ENCODE assay signal across 14 cellular contexts in the genomic region with DNA sequence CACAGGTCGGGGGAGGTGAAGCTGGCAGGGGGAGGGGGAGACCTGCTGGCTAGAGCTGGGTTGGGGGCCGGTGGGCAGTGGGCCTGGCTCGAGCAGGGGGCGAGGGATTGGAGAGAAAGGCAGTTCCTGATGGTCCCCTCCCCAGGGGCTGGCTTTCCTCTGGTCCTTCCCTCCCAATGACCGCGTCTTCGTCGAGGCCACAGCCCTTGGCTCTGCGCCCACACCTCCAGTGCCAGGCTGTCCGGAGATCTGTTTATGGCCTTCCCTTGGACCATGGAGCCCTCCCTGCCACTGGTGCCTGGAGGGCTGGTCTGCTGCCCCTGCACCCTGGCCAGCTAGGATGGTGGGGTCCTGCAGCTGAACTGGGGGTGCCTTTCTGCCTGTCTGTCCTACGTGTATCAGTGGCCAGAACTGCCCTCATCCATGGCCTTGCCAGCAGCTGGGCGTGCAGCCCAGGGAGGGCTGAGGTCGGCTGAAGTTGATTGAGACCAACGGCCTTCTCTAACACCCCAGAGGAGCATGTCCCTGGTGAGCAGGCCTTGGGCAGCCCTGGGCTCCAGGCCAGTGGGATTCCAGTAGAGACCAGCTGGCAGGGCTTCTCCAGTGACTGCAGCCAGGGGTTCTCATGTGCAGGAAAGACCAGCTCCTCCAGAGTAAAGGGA. TPM values are rescaled to one million over a fixed set of nuclear protein-coding genes. Genes with fewer than 3 reads are reported as not detected.
A peak's percentile ranks its signal among the peaks of the same experiment; 100 is the strongest.
DNase-seq lines count a peak whose midpoint lies in the region; ATAC-seq, FAIRE-seq and TF ChIP-seq lines count a peak whose summit lies in the region.
"Had no signal": no experiment of that assay in that cellular context is flagged by ENCODE, and none has a peak within 500 bp of the region (broad histone marks: within the 10 kb centered on the region; RNA-seq: fewer than 3 reads in every experiment).

No MANE protein-coding gene starts in this region.

- ATAC-seq in SK-N-SH treated with all-trans-retinoic acid at 6 μM for 48 hours (no peak; the same call in 2 of the 3 replicates), mucosa of descending colon (peak; percentile 6), GM18873 (IDR thresholded peaks at IDR 0.05; ENCODE audit: low FRiP score, unreplicated experiment) (no peak)
- ATAC-seq: A549 had no signal

- WGBS in SK-N-SH (ENCODE audit: low lambda C conversion rate): 87% methylated on average over 14 of the region's 14 CpGs

- H3K9me2 ChIP-seq in SK-N-SH: no peaks in the 10 kb centered on the region

- H3K4me1 ChIP-seq in SK-N-SH (ENCODE audit: control insufficient read depth in 1 of 2, insufficient read depth in 2 of 2, low read depth in 1 of 2, low read length in 1 of 2) (peaks cover 0 to 35% of the 10 kb centered on the region in 2 experiments; a peak in 1 of 4 replicates), mucosa of descending colon (ENCODE audit: low read depth) (no peaks in the 10 kb centered on the region)
- H3K4me1 ChIP-seq: A549 had no signal

- H3K9me3 ChIP-seq in SK-N-SH: no peaks in the 10 kb centered on the region
- no peaks in the 10 kb centered on the region for H3K9me3 ChIP-seq in mucosa of descending colon
- H3K9me3 ChIP-seq: A549, sigmoid colon had no signal

- TF ChIP-seq CTCF in SK-N-SH (IDR thresholded peaks at IDR 0.05) (no peak), fibroblast of the aortic adventitia (IDR thresholded peaks at IDR 0.05; ENCODE audit: insufficient read depth, low read length) (no peak), mucosa of descending colon (IDR thresholded peaks at IDR 0.05) (no peak)

- no peak overlapping the region for H3K9ac ChIP-seq in SK-N-SH

- peaks cover 19% of the 10 kb centered on the region; the same call in 1 of the 2 replicates for H4K20me1 ChIP-seq in SK-N-SH (ENCODE audit: insufficient read depth)

- no peak overlapping the region for H2AFZ ChIP-seq in SK-N-SH (ENCODE audit: low read depth)
- H2AFZ ChIP-seq: PC-9 had no signal

- H3K36me3 ChIP-seq in SK-N-SH (replicated peaks in 1 of 2; ENCODE audit: control insufficient read depth in 1 of 2, insufficient read depth in 2 of 2, low read length in 1 of 2) (no peaks in the 10 kb centered on the region), mucosa of descending colon (ENCODE audit: low read depth) (no peaks in the 10 kb centered on the region)

- H3K4me3 ChIP-seq in SK-N-SH (ENCODE audit: low read depth in 2 of 2, low read length in 1 of 2) (no peak overlapping the region), fibroblast of the aortic adventitia (ENCODE audit: low read depth, low read length) (no peak overlapping the region), mucosa of descending colon (no peak overlapping the region)
- H3K4me3 ChIP-seq: A549, PC-9, sigmoid colon had no signal

- H3K27ac ChIP-seq in SK-N-SH (ENCODE audit: low read depth in 2 of 2, low read length in 1 of 2): peak overlapping the region in 1 of 2 experiments; percentile 47; a peak in 1 of 4 replicates
- H3K27ac ChIP-seq: A549, PC-9, sigmoid colon had no signal

- FAIRE-seq in urothelium cell line (lab: Jason Lieb, UNC): peak; percentile 83
- FAIRE-seq: A549 had no signal

- H3F3A ChIP-seq in SK-N-SH (replicated peaks; ENCODE audit: insufficient read depth): no peaks in the 10 kb centered on the region

- no peak overlapping the region for H3K4me2 ChIP-seq in SK-N-SH
- H3K4me2 ChIP-seq: A549, PC-9 had no signal

- TF ChIP-seq EP300 in SK-N-SH (IDR thresholded peaks at IDR 0.05; ENCODE audit: borderline replicate concordance in 1 of 2, low read depth in 1 of 2, low read length in 1 of 2): no peak

- POLR2A ChIA-PET in SK-N-SH (lab: Yijun Ruan, JAX): no interaction called here

- intact Hi-C loops in mucosa of descending colon (cut with DNase I, micrococcal nuclease): no loop called here

- DNase-seq in SK-N-SH (peak; percentile 70), fibroblast of the aortic adventitia (ENCODE audit: low read depth) (peak; percentile 15), mucosa of descending colon (peak in 1 of 3 donors; percentile 18), urothelium cell line (ENCODE audit: low spot score) (no peak), amniotic stem cell (lab: John Stamatoyannopoulos, UW) (no peak)
- no peak for DNase-seq in stimulated activated CD4-positive, alpha-beta T cell treated with anti-CD3 and anti-CD28 coated beads, Interleukin-4, amount 100 ng/mL, for 24 hours
- DNase-seq: activated T-cell treated with anti-CD3 and anti-CD28 coated beads, Interleukin-2, amount 50 U/mL, for 24 hours; NCI-H1092; NCI-H446; PC-9 had no signal

- no peak for TF ChIP-seq RAD21 in SK-N-SH (IDR thresholded peaks at IDR 0.05; ENCODE audit: low read length)

- no peaks in the 10 kb centered on the region for H3K27me3 ChIP-seq in SK-N-SH (ENCODE audit: insufficient read depth)
- H3K27me3 ChIP-seq: sigmoid colon had no signal

- peaks cover 23% of the 10 kb centered on the region; the same call in 1 of the 2 replicates for H3K79me2 ChIP-seq in SK-N-SH (ENCODE audit: insufficient read depth)

- CTCF ChIA-PET in SK-N-SH (lab: Yijun Ruan, JAX): interaction anchor here (0.8 to 1.0 kb wide), 4 partner anchors 15 to 303 kb away, joined by 3 read pairs; no protein-coding TSS in a partner anchor

TF ChIP-seq in SK-N-SH, 30 proteins besides CTCF, POLR2A, EP300 and RAD21 (continues in another document):
- TF ChIP-seq MEF2A (IDR thresholded peaks at IDR 0.05; ENCODE audit: borderline replicate concordance, low read depth): no peak
- no peak for TF ChIP-seq RFX5 (IDR thresholded peaks at IDR 0.05; ENCODE audit: low read length)
- TF ChIP-seq RCOR1 (IDR thresholded peaks at IDR 0.05; ENCODE audit: low read length): no peak
- no peak for TF ChIP-seq CHD2 (IDR thresholded peaks at IDR 0.05; ENCODE audit: low read length, partially characterized antibody)
- TF ChIP-seq, protein P1, sequence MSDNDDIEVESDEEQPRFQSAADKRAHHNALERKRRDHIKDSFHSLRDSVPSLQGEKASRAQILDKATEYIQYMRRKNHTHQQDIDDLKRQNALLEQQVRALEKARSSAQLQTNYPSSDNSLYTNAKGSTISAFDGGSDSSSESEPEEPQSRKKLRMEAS (IDR thresholded peaks at IDR 0.05; ENCODE audit: low read depth): no peak
- TF ChIP-seq FOXJ3 (CRISPR knock-in tag; IDR thresholded peaks at IDR 0.05): no peak
- TF ChIP-seq, protein P2, sequence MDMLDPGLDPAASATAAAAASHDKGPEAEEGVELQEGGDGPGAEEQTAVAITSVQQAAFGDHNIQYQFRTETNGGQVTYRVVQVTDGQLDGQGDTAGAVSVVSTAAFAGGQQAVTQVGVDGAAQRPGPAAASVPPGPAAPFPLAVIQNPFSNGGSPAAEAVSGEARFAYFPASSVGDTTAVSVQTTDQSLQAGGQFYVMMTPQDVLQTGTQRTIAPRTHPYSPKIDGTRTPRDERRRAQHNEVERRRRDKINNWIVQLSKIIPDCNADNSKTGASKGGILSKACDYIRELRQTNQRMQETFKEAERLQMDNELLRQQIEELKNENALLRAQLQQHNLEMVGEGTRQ (IDR thresholded peaks at IDR 0.05; ENCODE audit: borderline replicate concordance, low read depth, low read length): no peak
- TF ChIP-seq ELF1 (IDR thresholded peaks at IDR 0.05): no peak
- no peak for TF ChIP-seq FOSL2 (IDR thresholded peaks at IDR 0.05; ENCODE audit: borderline replicate concordance, low read depth)
- no peak for TF ChIP-seq GATA2 (CRISPR knock-in tag; IDR thresholded peaks at IDR 0.05)
- TF ChIP-seq NFIC (IDR thresholded peaks at IDR 0.05; ENCODE audit: borderline replicate concordance): no peak

TF ChIP-seq in SK-N-SH treated with all-trans-retinoic acid at 6 μM for 48 hours, 23 proteins besides CTCF, POLR2A, EP300 and RAD21 (continues in another document):
- no peak for TF ChIP-seq OSR1 (CRISPR knock-in tag; IDR thresholded peaks at IDR 0.05)
- TF ChIP-seq ARNTL (CRISPR knock-in tag; IDR thresholded peaks at IDR 0.05; ENCODE audit: borderline replicate concordance, low read depth): no peak
- no peak for TF ChIP-seq ZFP30 (CRISPR knock-in tag; IDR thresholded peaks at IDR 0.05)
- no peak for TF ChIP-seq SNAI2 (CRISPR knock-in tag; IDR thresholded peaks at IDR 0.05)
- TF ChIP-seq, protein P3, sequence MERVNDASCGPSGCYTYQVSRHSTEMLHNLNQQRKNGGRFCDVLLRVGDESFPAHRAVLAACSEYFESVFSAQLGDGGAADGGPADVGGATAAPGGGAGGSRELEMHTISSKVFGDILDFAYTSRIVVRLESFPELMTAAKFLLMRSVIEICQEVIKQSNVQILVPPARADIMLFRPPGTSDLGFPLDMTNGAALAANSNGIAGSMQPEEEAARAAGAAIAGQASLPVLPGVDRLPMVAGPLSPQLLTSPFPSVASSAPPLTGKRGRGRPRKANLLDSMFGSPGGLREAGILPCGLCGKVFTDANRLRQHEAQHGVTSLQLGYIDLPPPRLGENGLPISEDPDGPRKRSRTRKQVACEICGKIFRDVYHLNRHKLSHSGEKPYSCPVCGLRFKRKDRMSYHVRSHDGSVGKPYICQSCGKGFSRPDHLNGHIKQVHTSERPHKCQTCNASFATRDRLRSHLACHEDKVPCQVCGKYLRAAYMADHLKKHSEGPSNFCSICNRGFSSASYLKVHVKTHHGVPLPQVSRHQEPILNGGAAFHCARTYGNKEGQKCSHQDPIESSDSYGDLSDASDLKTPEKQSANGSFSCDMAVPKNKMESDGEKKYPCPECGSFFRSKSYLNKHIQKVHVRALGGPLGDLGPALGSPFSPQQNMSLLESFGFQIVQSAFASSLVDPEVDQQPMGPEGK (CRISPR knock-in tag; IDR thresholded peaks at IDR 0.05; ENCODE audit: borderline replicate concordance): no peak

RNA-seq across cellular contexts. Expression of gene TANGO2, which starts 12.3 kb away (rescaled TPM):
- polyA plus RNA-seq in SK-N-SH (2012; rRNA removed): 20.7 and 25.5 TPM in 2 replicates
- 10.1 and 15.9 TPM in 2 replicates for polyA plus RNA-seq in SK-N-SH (2012; cell fraction: cytosol; rRNA removed)
- 28.8 and 32.7 TPM in 2 replicates for polyA plus RNA-seq in SK-N-SH (2012; cell fraction: nucleus; rRNA removed)
- total RNA-seq in fibroblast of the aortic adventitia (ENCODE audit: low replicate concordance) (25.7 and 41.7 TPM in 2 replicates), mucosa of descending colon (10 to 100 TPM; 17.5 to 29.7 (median 27.6) TPM)

RNA-seq across cellular contexts. Expression of gene ARVCF, which starts 16.6 kb away (rescaled TPM):
- polyA plus RNA-seq in SK-N-SH (2012; rRNA removed): 27.4 and 33.0 TPM in 2 replicates
- polyA plus RNA-seq in SK-N-SH (2012; cell fraction: cytosol; rRNA removed): 8.7 and 26.7 TPM in 2 replicates
- polyA plus RNA-seq in SK-N-SH (2012; cell fraction: nucleus; rRNA removed): 105 and 141 TPM in 2 replicates
- total RNA-seq in fibroblast of the aortic adventitia (ENCODE audit: low replicate concordance): 9.7 and 12.9 TPM in 2 replicates
- total RNA-seq in mucosa of descending colon: 10 to 100 TPM; 11.2 to 15.3 (median 15.1) TPM

RNA-seq across cellular contexts. Expression of gene DGCR8, which starts 46.9 kb away (rescaled TPM):
- 23.9 and 26.5 TPM in 2 replicates for polyA plus RNA-seq in SK-N-SH (2012; rRNA removed)
- 15.0 and 15.8 TPM in 2 replicates for polyA plus RNA-seq in SK-N-SH (2012; cell fraction: cytosol; rRNA removed)
- polyA plus RNA-seq in SK-N-SH (2012; cell fraction: nucleus; rRNA removed): 107 and 117 TPM in 2 replicates
- total RNA-seq in fibroblast of the aortic adventitia (ENCODE audit: low replicate concordance): 22.0 and 29.0 TPM in 2 replicates
- total RNA-seq in mucosa of descending colon: 10 to 100 TPM; 39.0 to 48.8 (median 48.4) TPM

Comparison
In these comparisons a context has a peak if more than half of its experiments do, and no peak if none do; other contexts are left out.
1. DNase-seq: peak in SK-N-SH (single experiment) and fibroblast of the aortic adventitia (single experiment); none in urothelium cell line (single experiment), amniotic stem cell (single experiment) and stimulated activated CD4-positive, alpha-beta T cell treated with anti-CD3 and anti-CD28 coated beads, Interleukin-4, amount 100 ng/mL, for 24 hours (single experiment).